Comparison of ENCODE assay signal across 22 cellular contexts in the genomic region with DNA sequence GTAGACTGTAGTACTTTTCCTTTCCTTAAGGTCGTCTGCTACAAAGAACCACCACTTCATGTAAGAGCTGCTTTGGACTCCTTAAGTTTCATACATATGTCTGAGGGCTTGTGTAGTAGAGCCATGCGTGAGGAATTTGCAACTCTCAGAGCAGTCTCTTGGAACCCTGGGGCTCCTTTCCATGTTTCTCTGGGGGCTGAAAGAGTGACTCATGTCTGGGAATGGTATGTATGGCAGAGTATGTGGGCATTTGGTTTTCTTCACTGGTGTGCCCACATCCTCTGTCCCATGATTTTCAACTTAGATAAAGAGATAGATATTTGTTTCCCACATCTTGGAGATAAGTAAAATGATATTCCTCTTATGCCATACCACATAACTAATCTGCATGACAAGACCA. TPM values are rescaled to one million over a fixed set of nuclear protein-coding genes. Genes with fewer than 3 reads are reported as not detected.
DNase-seq lines count a peak whose midpoint lies in the region; ATAC-seq, FAIRE-seq and TF ChIP-seq lines count a peak whose summit lies in the region.
"Had no signal": no experiment of that assay in that cellular context is flagged by ENCODE, and none has a peak within 500 bp of the region (broad histone marks: within the 10 kb centered on the region; RNA-seq: fewer than 3 reads in every experiment).

No MANE protein-coding gene starts in this region.

- peak overlapping the region; percentile 77 for H3K27ac Mint-ChIP-seq in astrocyte (ENCODE audit: unreplicated experiment)
- H3K27ac Mint-ChIP-seq: activated naive CD4-positive, alpha-beta T cell treated with anti-CD3 and anti-CD28 coated beads, Interleukin-2, amount 10 ng/mL, durations not matched to agents 7 days and 5 days; CD4-positive, alpha-beta T cell; T-helper 17 cell had no signal

- H3K4me3 Mint-ChIP-seq in astrocyte (ENCODE audit: unreplicated experiment), result no peak overlapping the region
- H3K4me3 Mint-ChIP-seq: activated naive CD4-positive, alpha-beta T cell treated with anti-CD3 and anti-CD28 coated beads, Interleukin-2, amount 10 ng/mL, durations not matched to agents 7 days and 5 days; CD4-positive, alpha-beta T cell; T-helper 17 cell had no signal

- no peaks in the 10 kb centered on the region for H3K9me3 ChIP-seq in astrocyte (ENCODE audit: insufficient read depth, low read depth, low read length)
- no peaks in the 10 kb centered on the region for H3K9me3 ChIP-seq in uterus
- H3K9me3 ChIP-seq: A549, body of pancreas, left lung, mucosa of descending colon, suprapubic skin had no signal

- peak overlapping the region; percentile 11; the same call in 1 of the 2 replicates for H3K27ac ChIP-seq in ACC112 (ENCODE audit: low read depth, low read length)
- peak overlapping the region; percentile 45 for H3K27ac ChIP-seq in astrocyte (ENCODE audit: low read depth, low read length)
- no peak overlapping the region for H3K27ac ChIP-seq in uterus
- H3K27ac ChIP-seq: A549, body of pancreas, left lung, suprapubic skin had no signal

- H3K4me3 ChIP-seq in ACC112 (ENCODE audit: low read depth, low read length) (no peak overlapping the region), astrocyte (ENCODE audit: insufficient read depth, low read depth, low read length) (no peak overlapping the region), uterus (no peak overlapping the region)
- H3K4me3 ChIP-seq: A549, body of pancreas, left lung, mucosa of descending colon, suprapubic skin had no signal

- peak; percentile 64 for FAIRE-seq in astrocyte (lab: Jason Lieb, UNC)
- FAIRE-seq: A549 had no signal

- H3K27me3 ChIP-seq in ACC112 (ENCODE audit: insufficient read depth, low read length), result no peaks in the 10 kb centered on the region
- no peaks in the 10 kb centered on the region for H3K27me3 ChIP-seq in astrocyte (ENCODE audit: insufficient read depth, low read length)
- no peaks in the 10 kb centered on the region for H3K27me3 ChIP-seq in uterus
- H3K27me3 ChIP-seq: body of pancreas, left lung, suprapubic skin had no signal

- H3K9me3 Mint-ChIP-seq in astrocyte (ENCODE audit: unreplicated experiment), result no peaks in the 10 kb centered on the region
- H3K9me3 Mint-ChIP-seq: activated naive CD4-positive, alpha-beta T cell treated with anti-CD3 and anti-CD28 coated beads, Interleukin-2, amount 10 ng/mL, durations not matched to agents 7 days and 5 days; CD4-positive, alpha-beta T cell had no signal

- intact Hi-C loops in uterus (cut with DNase I; ENCODE audit: low total_unique reads), result no loop called here

- peaks cover 3% of the 10 kb centered on the region for H4K20me1 ChIP-seq in astrocyte (ENCODE audit: insufficient read depth, low read length)

- H3K4me1 ChIP-seq in ACC112 (ENCODE audit: control insufficient read depth, insufficient read depth, low read length, unreplicated experiment) (peaks cover 11% of the 10 kb centered on the region), astrocyte (ENCODE audit: insufficient read depth, low read length) (peaks cover 8% of the 10 kb centered on the region), uterus (no peaks in the 10 kb centered on the region)
- H3K4me1 ChIP-seq: A549, body of pancreas, left lung, suprapubic skin had no signal

- ATAC-seq in GM18909 (IDR thresholded peaks at IDR 0.05; ENCODE audit: poor library complexity, unreplicated experiment), result no peak
- ATAC-seq in GM19023 (IDR thresholded peaks at IDR 0.05; ENCODE audit: unreplicated experiment), result no peak
- ATAC-seq: A549, body of pancreas, left lung, mucosa of descending colon, T-helper 17 cell had no signal

- TF ChIP-seq POLR2A in uterus (IDR thresholded peaks at IDR 0.05), result no peak

- H3K79me2 ChIP-seq in ACC112 (ENCODE audit: control insufficient read depth, insufficient read depth, low read length, unreplicated experiment), result no peaks in the 10 kb centered on the region
- no peaks in the 10 kb centered on the region for H3K79me2 ChIP-seq in astrocyte (ENCODE audit: insufficient read depth, low read length)

- DNase-seq in HS-27A (ENCODE audit: low read depth) (peak; percentile 74), astrocyte (ENCODE audit: low read depth) (peak; percentile 48), iris pigment epithelial cell (ENCODE audit: low read depth) (peak; percentile 28), NAMALWA (ENCODE audit: low spot score) (no peak), uterus (no peak)
- DNase-seq: activated CD4-positive, alpha-beta T cell treated with anti-CD3 and anti-CD28 coated beads, Interleukin-2, amount 50 U/mL, for 48 hours; activated naive CD4-positive, alpha-beta T cell treated with anti-CD3 and anti-CD28 coated beads, Interleukin-2, amount 10 ng/mL, durations not matched to agents 7 days and 5 days; body of pancreas; CD4-positive, alpha-beta T cell; cortex of kidney; Karpas-422; left lung; mucosa of descending colon; NCI-H1417; NCI-H2171; SIG-M5; T-helper 17 cell had no signal

- no peaks in the 10 kb centered on the region for H3K27me3 Mint-ChIP-seq in astrocyte (ENCODE audit: low read depth, unreplicated experiment)
- H3K27me3 Mint-ChIP-seq: activated naive CD4-positive, alpha-beta T cell treated with anti-CD3 and anti-CD28 coated beads, Interleukin-2, amount 10 ng/mL, durations not matched to agents 7 days and 5 days; CD4-positive, alpha-beta T cell; T-helper 17 cell had no signal

- peak overlapping the region; percentile 14 for H3K4me2 ChIP-seq in astrocyte (ENCODE audit: low read length)
- H3K4me2 ChIP-seq: A549 had no signal

- H3K36me3 ChIP-seq in ACC112 (ENCODE audit: insufficient read depth, low read length) (peaks cover 22% of the 10 kb centered on the region), astrocyte (ENCODE audit: insufficient read depth, low read length) (peaks cover 54% of the 10 kb centered on the region), uterus (no peaks in the 10 kb centered on the region)

- H3K9ac ChIP-seq in astrocyte (ENCODE audit: low read length), result no peak overlapping the region

- H3K36me3 Mint-ChIP-seq in astrocyte (ENCODE audit: low read depth, unreplicated experiment), result peaks cover 34% of the 10 kb centered on the region

- TF ChIP-seq CTCF in astrocyte (IDR thresholded peaks at IDR 0.05; ENCODE audit: insufficient read depth, low read depth, low read length), result no peak
- no peak for TF ChIP-seq CTCF in uterus (IDR thresholded peaks at IDR 0.05)

- H3K4me1 Mint-ChIP-seq in astrocyte (ENCODE audit: low read depth, unreplicated experiment), result peaks cover 13% of the 10 kb centered on the region
- H3K4me1 Mint-ChIP-seq: activated naive CD4-positive, alpha-beta T cell treated with anti-CD3 and anti-CD28 coated beads, Interleukin-2, amount 10 ng/mL, durations not matched to agents 7 days and 5 days had no signal

- no peak overlapping the region for H2AFZ ChIP-seq in ACC112 (ENCODE audit: low read length, unreplicated experiment)
- H2AFZ ChIP-seq in astrocyte (ENCODE audit: low read depth, low read length), result no peak overlapping the region

RNA-seq across cellular contexts. Expression of a gene that starts 20.6 kb away (rescaled TPM):
- 124 and 127 TPM in 2 replicates for total RNA-seq in astrocyte
- 100 to 1,000 TPM; 154 to 345 (median 197) TPM for total RNA-seq in uterus

Comparison
In these comparisons a context has a peak if more than half of its experiments do, and no peak if none do; other contexts are left out.
1. H3K27ac ChIP-seq: peak in ACC112 (single experiment) and astrocyte (single experiment); none in uterus (0 of 2).
2. DNase-seq: peak in HS-27A (single experiment), astrocyte (single experiment) and iris pigment epithelial cell (single experiment); none in NAMALWA (single experiment) and uterus (0 of 2).